7 cellular contexts compared by ENCODE assay signal in genomic region chr5:69236733-69237132, GRCh38. TPM values are rescaled to one million over a fixed set of nuclear protein-coding genes. Genes with fewer than 3 reads are reported as not detected.
DNase-seq lines count a peak whose midpoint lies in the region; ATAC-seq and TF ChIP-seq lines count a peak whose summit lies in the region.
"Not testable (repeated sequence)": the region's sequence is repeated elsewhere in the genome, so short reads cannot be mapped to it uniquely, and the experiment has no call there.

No MANE protein-coding gene starts in this region.

- not testable (repeated sequence) for H3F3A ChIP-seq in smooth muscle cell (ENCODE audit: low read depth)

- H2AFZ ChIP-seq in smooth muscle cell (ENCODE audit: low read depth) = not testable (repeated sequence)

- not testable (repeated sequence) for H3K27me3 Mint-ChIP-seq in Calu3 (ENCODE audit: unreplicated experiment); activated CD4-positive, alpha-beta memory T cell treated with anti-CD3 and anti-CD28 coated beads, Interleukin-2, amount 10 ng/mL, durations not matched to agents 7 days and 5 days; activated naive CD8-positive, alpha-beta T cell treated with anti-CD3 and anti-CD28 coated beads for 36 hours; endothelial cell (ENCODE audit: unreplicated experiment); naive thymus-derived CD8-positive, alpha-beta T cell

- not testable (repeated sequence) for H3K9me3 ChIP-seq in smooth muscle cell (replicated peaks; ENCODE audit: low read depth)

- H3K4me1 ChIP-seq in smooth muscle cell (ENCODE audit: low read depth) = peaks cover 15% of the 10 kb centered on the region

- CTCF ChIA-PET in Calu3 (lab: Charles Lee) = interaction anchor here (0.7 kb wide), 1 partner anchor 19 kb away, joined by 3 read pairs; a partner anchor contains a TSS
- CTCF ChIA-PET in RWPE1 (lab: Yijun Ruan, JAX) = not testable (repeated sequence)
- CTCF ChIA-PET in activated CD4-positive, alpha-beta memory T cell treated with anti-CD3 and anti-CD28 coated beads, Interleukin-2, amount 10 ng/mL, durations not matched to agents 7 days and 5 days (lab: Charles Lee) = interaction anchor here (1.1 to 3.7 kb wide), 2 partner anchors 98 to 143 kb away, joined by 5 to 23 read pairs; partner anchors contain the start of gene SLC30A5

- H3K4me3 ChIP-seq in smooth muscle cell = not testable (repeated sequence)

- intact Hi-C loops in Calu3 (cut with micrococcal nuclease; ENCODE audit: unreplicated experiment) = loop anchor here (10.0 kb wide), 1 partner anchor 52 kb away; the partner anchor contains the start of gene CENPH

- H4K20me1 ChIP-seq in smooth muscle cell (ENCODE audit: low read depth) = peaks cover 47% of the 10 kb centered on the region

- peak overlapping the region; percentile 21 for H3K27ac Mint-ChIP-seq in Calu3 (ENCODE audit: unreplicated experiment)
- H3K27ac Mint-ChIP-seq in activated CD4-positive, alpha-beta memory T cell treated with anti-CD3 and anti-CD28 coated beads, Interleukin-2, amount 10 ng/mL, durations not matched to agents 7 days and 5 days; activated naive CD8-positive, alpha-beta T cell treated with anti-CD3 and anti-CD28 coated beads for 36 hours; endothelial cell (ENCODE audit: unreplicated experiment): not testable (repeated sequence)
- H3K27ac Mint-ChIP-seq in naive thymus-derived CD8-positive, alpha-beta T cell = peak overlapping the region in 9 of 10 donors; percentile 57 to 91 (median 75)

- WGBS in smooth muscle cell (ENCODE audit: low lambda C conversion rate) = 96% methylated on average over 9 of the region's 9 CpGs

- not testable (repeated sequence) for TF ChIP-seq CTCF in Calu3 (IDR thresholded peaks at IDR 0.05; ENCODE audit: unreplicated experiment); RWPE1 (conservative IDR thresholded peaks at IDR 0.05; ENCODE audit: low read depth); endothelial cell (IDR thresholded peaks at IDR 0.05; ENCODE audit: unreplicated experiment); smooth muscle cell (IDR thresholded peaks at IDR 0.05; ENCODE audit: borderline replicate concordance, insufficient read depth, poor library complexity, severe bottlenecking)

- H3K36me3 ChIP-seq in smooth muscle cell (ENCODE audit: low read depth) = not testable (repeated sequence)

- H3K4me3 Mint-ChIP-seq in Calu3 (ENCODE audit: low read depth, unreplicated experiment) = peak overlapping the region; percentile 88
- H3K4me3 Mint-ChIP-seq in activated CD4-positive, alpha-beta memory T cell treated with anti-CD3 and anti-CD28 coated beads, Interleukin-2, amount 10 ng/mL, durations not matched to agents 7 days and 5 days = peak overlapping the region; percentile 38
- H3K4me3 Mint-ChIP-seq in activated naive CD8-positive, alpha-beta T cell treated with anti-CD3 and anti-CD28 coated beads for 36 hours = peak overlapping the region; percentile 41
- peak overlapping the region; percentile 20 for H3K4me3 Mint-ChIP-seq in endothelial cell (ENCODE audit: unreplicated experiment)
- H3K4me3 Mint-ChIP-seq in naive thymus-derived CD8-positive, alpha-beta T cell = peak overlapping the region; percentile 2 to 92 (median 79)

- H3K27me3 ChIP-seq in smooth muscle cell (ENCODE audit: low read depth) = not testable (repeated sequence)

- H3K36me3 Mint-ChIP-seq in Calu3 (ENCODE audit: insufficient read depth, unreplicated experiment) = peaks cover 45% of the 10 kb centered on the region
- peaks cover 40% of the 10 kb centered on the region for H3K36me3 Mint-ChIP-seq in activated CD4-positive, alpha-beta memory T cell treated with anti-CD3 and anti-CD28 coated beads, Interleukin-2, amount 10 ng/mL, durations not matched to agents 7 days and 5 days (ENCODE audit: low read depth)
- H3K36me3 Mint-ChIP-seq in activated naive CD8-positive, alpha-beta T cell treated with anti-CD3 and anti-CD28 coated beads for 36 hours = peaks cover 33% of the 10 kb centered on the region
- H3K36me3 Mint-ChIP-seq in endothelial cell (ENCODE audit: low read depth, unreplicated experiment) = not testable (repeated sequence)
- peaks cover 4 to 28% (median 17%) of the 10 kb centered on the region in 3 donors for H3K36me3 Mint-ChIP-seq in naive thymus-derived CD8-positive, alpha-beta T cell

- H3K9ac ChIP-seq in smooth muscle cell (ENCODE audit: low read depth) = not testable (repeated sequence)

- H3K4me1 Mint-ChIP-seq in Calu3 (ENCODE audit: low read depth, unreplicated experiment) (peaks cover 38% of the 10 kb centered on the region), endothelial cell (ENCODE audit: unreplicated experiment) (peaks cover 14% of the 10 kb centered on the region)
- peaks cover 44% of the 10 kb centered on the region for H3K4me1 Mint-ChIP-seq in activated CD4-positive, alpha-beta memory T cell treated with anti-CD3 and anti-CD28 coated beads, Interleukin-2, amount 10 ng/mL, durations not matched to agents 7 days and 5 days
- peaks cover 41% of the 10 kb centered on the region for H3K4me1 Mint-ChIP-seq in activated naive CD8-positive, alpha-beta T cell treated with anti-CD3 and anti-CD28 coated beads for 36 hours
- peaks cover 18 to 60% (median 56%) of the 10 kb centered on the region in 4 donors for H3K4me1 Mint-ChIP-seq in naive thymus-derived CD8-positive, alpha-beta T cell

- POLR2A ChIA-PET in RWPE1 (lab: Yijun Ruan, JAX; ENCODE audit: low non-redundant PET); naive thymus-derived CD8-positive, alpha-beta T cell (lab: Charles Lee): not testable (repeated sequence)
- POLR2A ChIA-PET in activated CD4-positive, alpha-beta memory T cell treated with anti-CD3 and anti-CD28 coated beads, Interleukin-2, amount 10 ng/mL, durations not matched to agents 7 days and 5 days (lab: Charles Lee) = interaction anchor here (2.8 kb wide), 1 partner anchor 69 kb away, joined by 24 read pairs; the partner anchor contains the start of gene CCNB1

- not testable (repeated sequence) for H3K9me3 Mint-ChIP-seq in Calu3 (ENCODE audit: low read depth, unreplicated experiment); activated CD4-positive, alpha-beta memory T cell treated with anti-CD3 and anti-CD28 coated beads, Interleukin-2, amount 10 ng/mL, durations not matched to agents 7 days and 5 days; activated naive CD8-positive, alpha-beta T cell treated with anti-CD3 and anti-CD28 coated beads for 36 hours; endothelial cell (ENCODE audit: unreplicated experiment); naive thymus-derived CD8-positive, alpha-beta T cell

- ATAC-seq in naive thymus-derived CD8-positive, alpha-beta T cell = not testable (repeated sequence)

- not testable (repeated sequence) for BruUV-seq in Calu3 (replicated peaks; lab: Mats Ljungman, UMichigan)

- peak overlapping the region; percentile 30 for H3K27ac ChIP-seq in RWPE1
- peak overlapping the region; percentile 72 for H3K27ac ChIP-seq in smooth muscle cell (ENCODE audit: low read depth)

- peak overlapping the region; percentile 94 for H3K4me2 ChIP-seq in smooth muscle cell

- peaks cover 67% of the 10 kb centered on the region for H3K79me2 ChIP-seq in smooth muscle cell (ENCODE audit: low read depth)

- DNase-seq in Calu3; RWPE1 (ENCODE audit: low spot score); activated CD4-positive, alpha-beta memory T cell treated with anti-CD3 and anti-CD28 coated beads, Interleukin-2, amount 10 ng/mL, durations not matched to agents 7 days and 5 days; activated naive CD8-positive, alpha-beta T cell treated with anti-CD3 and anti-CD28 coated beads for 36 hours; endothelial cell (ENCODE audit: low spot score); naive thymus-derived CD8-positive, alpha-beta T cell; smooth muscle cell (lab: John Stamatoyannopoulos, UW; ENCODE audit: unreplicated experiment): not testable (repeated sequence)

RNA-seq across cellular contexts. Expression of gene CDK7, which starts 2.0 kb away (rescaled TPM):
- total RNA-seq in Calu3 (2022) (31.8 and 38.5 TPM in 2 replicates), endothelial cell (ENCODE audit: unreplicated experiment) (21.4 TPM), smooth muscle cell (43.4 and 54.4 TPM in 2 replicates)
- total RNA-seq in activated CD4-positive, alpha-beta memory T cell treated with anti-CD3 and anti-CD28 coated beads, Interleukin-2, amount 10 ng/mL, durations not matched to agents 7 days and 5 days = 10 to 100 TPM; 26.0 to 30.5 TPM
- total RNA-seq in activated naive CD8-positive, alpha-beta T cell treated with anti-CD3 and anti-CD28 coated beads for 36 hours = 10 to 100 TPM; 42.5 to 45.7 TPM
- 10 to 100 TPM; 20.6 to 25.4 TPM for total RNA-seq in naive thymus-derived CD8-positive, alpha-beta T cell
- 10 to 100 TPM; 18.2 to 20.8 (median 19.4) TPM for polyA plus RNA-seq in naive thymus-derived CD8-positive, alpha-beta T cell
- polyA plus RNA-seq in smooth muscle cell = 40.1 and 47.2 TPM in 2 replicates

RNA-seq across cellular contexts. Expression of gene CENPH, which starts 47.4 kb away (rescaled TPM):
- 17.0 and 17.7 TPM in 2 replicates for total RNA-seq in Calu3 (2022)
- 10 to 100 TPM; 41.8 to 44.1 TPM for total RNA-seq in activated CD4-positive, alpha-beta memory T cell treated with anti-CD3 and anti-CD28 coated beads, Interleukin-2, amount 10 ng/mL, durations not matched to agents 7 days and 5 days
- total RNA-seq in activated naive CD8-positive, alpha-beta T cell treated with anti-CD3 and anti-CD28 coated beads for 36 hours = 10 to 100 TPM; 81.1 to 84.9 TPM
- 13.1 TPM for total RNA-seq in endothelial cell (ENCODE audit: unreplicated experiment)
- 1 to 10 TPM; 8.3 to 9.7 TPM for total RNA-seq in naive thymus-derived CD8-positive, alpha-beta T cell
- polyA plus RNA-seq in naive thymus-derived CD8-positive, alpha-beta T cell = 10 to 100 TPM in 2 of 3 donors, 1 to 10 TPM in 1; 8.2 to 10.7 (median 10.1) TPM
- total RNA-seq in smooth muscle cell = 13.3 and 15.5 TPM in 2 replicates
- polyA plus RNA-seq in smooth muscle cell = 10.5 and 11.5 TPM in 2 replicates

Comparison
In these comparisons a context has a peak if more than half of its experiments do, and no peak if none do; other contexts are left out.
1. H3K4me3 Mint-ChIP-seq: peak in every context shown above with its lines; median percentile 88 in Calu3; 79 in naive thymus-derived CD8-positive, alpha-beta T cell; 41 in activated naive CD8-positive, alpha-beta T cell treated with anti-CD3 and anti-CD28 coated beads for 36 hours; 38 in activated CD4-positive, alpha-beta memory T cell treated with anti-CD3 and anti-CD28 coated beads, Interleukin-2, amount 10 ng/mL, durations not matched to agents 7 days and 5 days; 20 in endothelial cell.